In the genomic region with DNA sequence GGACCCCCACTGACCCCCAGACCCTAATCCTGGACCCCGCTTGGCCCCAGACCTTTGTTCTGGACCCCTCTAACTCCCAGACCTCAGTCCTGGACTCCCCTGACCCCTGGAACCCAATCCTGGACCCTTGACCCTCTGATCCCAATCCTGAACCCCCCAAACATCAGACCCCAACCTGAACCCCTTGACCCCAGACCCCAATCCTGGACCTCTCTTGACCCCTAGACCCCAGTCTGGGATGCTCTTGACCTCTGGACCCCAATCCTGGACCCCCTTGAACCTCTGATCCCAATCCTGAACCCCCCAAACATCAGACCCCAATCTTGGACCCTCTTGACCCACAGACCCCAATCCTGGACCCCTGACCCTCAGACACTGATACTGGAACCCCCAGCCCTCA, we compare ENCODE assay signal across 20 cellular contexts. TPM values are rescaled to one million over a fixed set of nuclear protein-coding genes. Genes with fewer than 3 reads are reported as not detected.
DNase-seq lines count a peak whose midpoint lies in the region; ATAC-seq, FAIRE-seq and TF ChIP-seq lines count a peak whose summit lies in the region.
"Had no signal": no experiment of that assay in that cellular context is flagged by ENCODE, and none has a peak within 500 bp of the region (broad histone marks: within the 10 kb centered on the region; RNA-seq: fewer than 3 reads in every experiment).

No MANE protein-coding gene starts in this region.

- no peak overlapping the region for H2AFZ ChIP-seq in K562 (ENCODE audit: low read depth, low read length)
- H2AFZ ChIP-seq: GM23248 had no signal

- H3K27me3 ChIP-seq in K562 (ENCODE audit: control insufficient read depth in 2 of 2, insufficient read depth in 2 of 2, low read length in 2 of 2) (no peaks in the 10 kb centered on the region), neutrophil (no peaks in the 10 kb centered on the region), vagina (no peaks in the 10 kb centered on the region)

- in situ Hi-C loops in K562 (cut with MboI) = no loop called here

- H3K9me3 Mint-ChIP-seq in activated T-cell treated with anti-CD3 and anti-CD28 coated beads, Interleukin-2, amount 50 U/mL, for 72 hours = no peaks in the 10 kb centered on the region
- H3K9me3 Mint-ChIP-seq in natural killer cell treated with Interleukin-12 subunit alpha and Interleukin-12 subunit beta and Interleukin-15 and Interleukin-18, amount 100 ng/mL, for 72 hours = no peaks in the 10 kb centered on the region
- H3K9me3 Mint-ChIP-seq: CD8-positive, alpha-beta memory T cell; IgD-negative memory B cell had no signal

- H3K27me3 Mint-ChIP-seq in activated T-cell treated with anti-CD3 and anti-CD28 coated beads, Interleukin-2, amount 50 U/mL, for 72 hours (ENCODE audit: low read depth) = no peaks in the 10 kb centered on the region
- no peaks in the 10 kb centered on the region for H3K27me3 Mint-ChIP-seq in natural killer cell treated with Interleukin-12 subunit alpha and Interleukin-12 subunit beta and Interleukin-15 and Interleukin-18, amount 100 ng/mL, for 72 hours
- H3K27me3 Mint-ChIP-seq: CD8-positive, alpha-beta memory T cell; IgD-negative memory B cell had no signal

- peaks cover 0 to 4% of the 10 kb centered on the region in 2 donors for H3K36me3 Mint-ChIP-seq in activated T-cell treated with anti-CD3 and anti-CD28 coated beads, Interleukin-2, amount 50 U/mL, for 72 hours (ENCODE audit: insufficient read depth in 2 of 2)
- no peaks in the 10 kb centered on the region for H3K36me3 Mint-ChIP-seq in natural killer cell treated with Interleukin-12 subunit alpha and Interleukin-12 subunit beta and Interleukin-15 and Interleukin-18, amount 100 ng/mL, for 72 hours
- H3K36me3 Mint-ChIP-seq: IgD-negative memory B cell had no signal

- H3K4me1 Mint-ChIP-seq in activated T-cell treated with anti-CD3 and anti-CD28 coated beads, Interleukin-2, amount 50 U/mL, for 72 hours (ENCODE audit: low read depth) = no peaks in the 10 kb centered on the region
- no peaks in the 10 kb centered on the region for H3K4me1 Mint-ChIP-seq in natural killer cell treated with Interleukin-12 subunit alpha and Interleukin-12 subunit beta and Interleukin-15 and Interleukin-18, amount 100 ng/mL, for 72 hours (ENCODE audit: low read depth in 2 of 2)

- H3K27ac ChIP-seq in K562 (ENCODE audit: extremely low read depth, low read depth, low read length) = no peak overlapping the region
- peak overlapping the region; percentile 45 for H3K27ac ChIP-seq in neutrophil
- no peak overlapping the region for H3K27ac ChIP-seq in vagina
- H3K27ac ChIP-seq: 22Rv1, GM23248, KMS-11 had no signal

- H3K4me1 ChIP-seq in K562 (replicated peaks in 1 of 2; ENCODE audit: control insufficient read depth in 2 of 2, insufficient read depth in 2 of 2, low read length in 2 of 2) (peaks cover 2 to 24% of the 10 kb centered on the region in 2 experiments; a peak in 2 of 5 replicates), neutrophil (ENCODE audit: control insufficient read depth in 1 of 2, insufficient read depth in 1 of 2, low read depth in 1 of 2, low read length in 1 of 2) (no peaks in the 10 kb centered on the region), vagina (no peaks in the 10 kb centered on the region)

- no peak for TF ChIP-seq EP300 in K562 (IDR thresholded peaks at IDR 0.05; ENCODE audit: low read length)

- no TSS peak for BruUV-seq in K562 (replicated peaks; lab: Mats Ljungman, UMichigan)

- no peaks in the 10 kb centered on the region for H3K79me2 ChIP-seq in K562 (ENCODE audit: control insufficient read depth, insufficient read depth, low read length)

- no peak for TF ChIP-seq POLR2A in K562 (conservative IDR thresholded peaks at IDR 0.05)
- TF ChIP-seq POLR2A in vagina (IDR thresholded peaks at IDR 0.05) = no peak

- no peak overlapping the region for H3K9ac ChIP-seq in K562 (ENCODE audit: insufficient read depth in 1 of 2, low read depth in 2 of 2, low read length in 2 of 2)
- H3K9ac ChIP-seq: GM23248, KMS-11 had no signal

- TF ChIP-seq CTCF in K562 (IDR thresholded peaks at IDR 0.05 in 2 of 3, conservative IDR thresholded peaks at IDR 0.05 in 1 of 3; ENCODE audit: insufficient read depth in 2 of 3, low read depth in 1 of 3, low read length in 3 of 3) (no peak), neutrophil (IDR thresholded peaks at IDR 0.05) (no peak), vagina (IDR thresholded peaks at IDR 0.05) (no peak)

- H4K20me1 ChIP-seq in K562 (replicated peaks; ENCODE audit: control insufficient read depth, insufficient read depth, low read length) = no peaks in the 10 kb centered on the region

- H3K27ac Mint-ChIP-seq in activated T-cell treated with anti-CD3 and anti-CD28 coated beads, Interleukin-2, amount 50 U/mL, for 72 hours = peak overlapping the region; percentile 60
- H3K27ac Mint-ChIP-seq in natural killer cell treated with Interleukin-12 subunit alpha and Interleukin-12 subunit beta and Interleukin-15 and Interleukin-18, amount 100 ng/mL, for 72 hours = no peak overlapping the region

- TF ChIP-seq RAD21 in K562 (CRISPR knock-in tag; conservative IDR thresholded peaks at IDR 0.05 in 1 of 2, IDR thresholded peaks at IDR 0.05 in 1 of 2) = no peak

- DNase-seq in activated T-cell treated with anti-CD3 and anti-CD28 coated beads, Interleukin-2, amount 50 U/mL, for 72 hours = no peak
- DNase-seq in activated T-cell treated with anti-CD3 and anti-CD28 coated beads for 4 hours (no peak), K562 (ENCODE audit: extremely low read depth in 1 of 4, low spot score in 3 of 4) (no peak), vagina (ENCODE audit: extremely low spot score in 2 of 2) (no peak), left lobe of liver (ENCODE audit: low spot score) (no peak)
- no peak for DNase-seq in natural killer cell treated with Interleukin-12 subunit alpha and Interleukin-12 subunit beta and Interleukin-15 and Interleukin-18, amount 100 ng/mL, for 72 hours (ENCODE audit: low spot score)
- DNase-seq: AML-193; C1 segment of cervical spinal cord; Caco-2; CD8-positive, alpha-beta memory T cell; DND-41; GF-D8; GM23248 had no signal

- WGBS in K562 (ENCODE audit: insufficient coverage, low coverage, missing lambda C conversion rate) = no CpG with 5 or more reads among the region's 1 CpG

- no peak overlapping the region for H3K4me3 Mint-ChIP-seq in activated T-cell treated with anti-CD3 and anti-CD28 coated beads, Interleukin-2, amount 50 U/mL, for 72 hours
- no peak overlapping the region for H3K4me3 Mint-ChIP-seq in natural killer cell treated with Interleukin-12 subunit alpha and Interleukin-12 subunit beta and Interleukin-15 and Interleukin-18, amount 100 ng/mL, for 72 hours
- H3K4me3 Mint-ChIP-seq: CD8-positive, alpha-beta memory T cell; IgD-negative memory B cell had no signal

- intact Hi-C loops in K562 (cut with micrococcal nuclease) = no loop called here
- intact Hi-C loops in vagina (cut with DNase I) = no loop called here

- H3K4me2 ChIP-seq in K562 (ENCODE audit: insufficient read depth, low read length) = no peak overlapping the region
- H3K4me2 ChIP-seq: KMS-11 had no signal

- POLR2A ChIA-PET in K562 (lab: Yijun Ruan, JAX) = interaction anchor here (0.6 kb wide), 1 partner anchor 63 kb away, joined by 3 read pairs; no protein-coding TSS in a partner anchor

- H3K36me3 ChIP-seq in K562 (ENCODE audit: control insufficient read depth, insufficient read depth, low read length) (peaks cover 37% of the 10 kb centered on the region; the same call in 2 of the 3 replicates), neutrophil (peaks cover 99% of the 10 kb centered on the region), vagina (no peaks in the 10 kb centered on the region)

- H3K9me1 ChIP-seq in K562 (ENCODE audit: control insufficient read depth, insufficient read depth, low read length) = no peaks in the 10 kb centered on the region

- FAIRE-seq in K562 (lab: Jason Lieb, UNC) = no peak
- FAIRE-seq: H54 had no signal

- CTCF ChIA-PET in K562 (lab: Yijun Ruan, JAX; ENCODE audit: low intra/inter-chr PET ratio) = no interaction called here

- H3K9me3 ChIP-seq in K562 (replicated peaks; ENCODE audit: control insufficient read depth, insufficient read depth, low read depth, low read length) (no peaks in the 10 kb centered on the region), neutrophil (no peaks in the 10 kb centered on the region), vagina (no peaks in the 10 kb centered on the region)
- H3K9me3 ChIP-seq: Caco-2 had no signal

- H3K4me3 ChIP-seq in K562 (no peak overlapping the region), neutrophil (ENCODE audit: low read depth in 1 of 2, low read length in 1 of 2) (no peak overlapping the region), vagina (no peak overlapping the region)
- H3K4me3 ChIP-seq: GM23248 had no signal

- no peak for ATAC-seq in activated T-cell treated with anti-CD3 and anti-CD28 coated beads, Interleukin-2, amount 50 U/mL, for 72 hours (replicated peaks in 1 of 2)
- ATAC-seq in K562 (no peak), HG03432 (IDR thresholded peaks at IDR 0.05; ENCODE audit: unreplicated experiment) (no peak), left lobe of liver (no peak)
- no peak for ATAC-seq in natural killer cell treated with Interleukin-12 subunit alpha and Interleukin-12 subunit beta and Interleukin-15 and Interleukin-18, amount 100 ng/mL, for 72 hours

RNA-seq across cellular contexts. Expression of a gene that starts 13.5 kb away (rescaled TPM):
- total RNA-seq in activated T-cell treated with anti-CD3 and anti-CD28 coated beads, Interleukin-2, amount 50 U/mL, for 72 hours = 1 to 10 TPM; 1.6 to 2.3 TPM
- total RNA-seq in K562 (2011; cell fraction: chromatin; rRNA removed; ENCODE audit: low replicate concordance) = 21.9 and 70.4 TPM in 2 replicates
- total RNA-seq in K562 (2011; cell fraction: nucleolus; rRNA removed) = 38.4 and 45.2 TPM in 2 replicates
- 27.3 and 30.9 TPM in 2 replicates for total RNA-seq in K562 (2011; cell fraction: nucleoplasm; rRNA removed)
- total RNA-seq in K562 (2014; rRNA removed) (13.3 and 16.0 TPM in 2 replicates), K562 (2014; rRNA removed; fragmentation: Illumina TruSeq; extraction: Trizol) (4.9 and 6.8 TPM in 2 replicates), K562 (2015; rRNA removed; fragmentation: Illumina TruSeq; extraction: Trizol) (8.1 and 9.6 TPM in 2 replicates), K562 (2021) (15.3 and 20.3 TPM in 2 replicates), vagina (4.2 TPM), left lobe of liver (0.13 TPM)
- polyA plus RNA-seq in K562 (2011; rRNA removed) (12.2 and 13.6 TPM in 2 replicates), K562 (2014; fragmentation: Illumina TruSeq; extraction: Trizol) (10.3 and 17.6 TPM in 2 replicates), K562 (2014; fragmentation: Nextera tagmentation; extraction: Ambion mirVana) (under 1 TPM; 0.27 to 0.66 TPM), K562 (2014; rRNA removed) (18.4 and 18.8 TPM in 2 replicates)
- 10.0 and 27.5 TPM in 2 replicates for polyA plus RNA-seq in K562 (2011; cell fraction: cytosol; rRNA removed)
- 41.2 and 64.7 TPM in 2 replicates for polyA plus RNA-seq in K562 (2011; cell fraction: nucleus; rRNA removed)
- polyA plus RNA-seq in K562 (2012) = 18.2 and 106 TPM in 2 replicates
- 4.3 and 7.9 TPM in 2 replicates for polyA minus RNA-seq in K562 (2011; rRNA and poly(A)+ RNA removed)
- 3.7 and 7.2 TPM in 2 replicates for polyA minus RNA-seq in K562 (2011; cell fraction: cytosol; rRNA and poly(A)+ RNA removed)
- polyA minus RNA-seq in K562 (2011; cell fraction: nucleus; rRNA and poly(A)+ RNA removed) = 12.2 and 18.7 TPM in 2 replicates
- 1 to 10 TPM; 3.9 TPM for total RNA-seq in natural killer cell treated with Interleukin-12 subunit alpha and Interleukin-12 subunit beta and Interleukin-15 and Interleukin-18, amount 100 ng/mL, for 72 hours
- total RNA-seq: GM23248, HT1080 had no signal
- polyA plus RNA-seq: CD8-positive, alpha-beta memory T cell; GM23248 had no signal

RNA-seq across cellular contexts. Expression of a gene that starts 34.5 kb away (rescaled TPM):
- total RNA-seq in activated T-cell treated with anti-CD3 and anti-CD28 coated beads, Interleukin-2, amount 50 U/mL, for 72 hours = 100 to 1,000 TPM; 108 to 109 TPM
- total RNA-seq in K562 (2011; cell fraction: chromatin; rRNA removed; ENCODE audit: low replicate concordance) = 198 and 586 TPM in 2 replicates
- 353 and 436 TPM in 2 replicates for total RNA-seq in K562 (2011; cell fraction: nucleolus; rRNA removed)
- 289 and 326 TPM in 2 replicates for total RNA-seq in K562 (2011; cell fraction: nucleoplasm; rRNA removed)
- 41.2 and 50.7 TPM in 2 replicates for total RNA-seq in K562 (2014; rRNA removed)
- 9.0 and 9.2 TPM in 2 replicates for total RNA-seq in K562 (2014; rRNA removed; fragmentation: Illumina TruSeq; extraction: Trizol)
- total RNA-seq in K562 (2015; rRNA removed; fragmentation: Illumina TruSeq; extraction: Trizol) = 16.9 TPM in 2 replicates
- 79.7 and 103 TPM in 2 replicates for total RNA-seq in K562 (2021)
- 42.6 and 65.4 TPM in 2 replicates for polyA plus RNA-seq in K562 (2011; rRNA removed)
- polyA plus RNA-seq in K562 (2011; cell fraction: cytosol; rRNA removed) = 45.9 and 88.8 TPM in 2 replicates
- 230 and 368 TPM in 2 replicates for polyA plus RNA-seq in K562 (2011; cell fraction: nucleus; rRNA removed)
- polyA plus RNA-seq in K562 (2012) = 77.5 and 466 TPM in 2 replicates
- 31.3 and 65.0 TPM in 2 replicates for polyA plus RNA-seq in K562 (2014; fragmentation: Illumina TruSeq; extraction: Trizol)
- polyA plus RNA-seq in K562 (2014; fragmentation: Nextera tagmentation; extraction: Ambion mirVana) = under 1 TPM; 0.65 to 0.66 TPM
- 54.5 and 66.9 TPM in 2 replicates for polyA plus RNA-seq in K562 (2014; rRNA removed)
- polyA minus RNA-seq in K562 (2011; rRNA and poly(A)+ RNA removed) = 33.8 and 63.1 TPM in 2 replicates
- 71.3 and 83.9 TPM in 2 replicates for polyA minus RNA-seq in K562 (2011; cell fraction: cytosol; rRNA and poly(A)+ RNA removed)
- 85.0 and 89.2 TPM in 2 replicates for polyA minus RNA-seq in K562 (2011; cell fraction: nucleus; rRNA and poly(A)+ RNA removed)
- 15.5 TPM for total RNA-seq in vagina
- total RNA-seq in natural killer cell treated with Interleukin-12 subunit alpha and Interleukin-12 subunit beta and Interleukin-15 and Interleukin-18, amount 100 ng/mL, for 72 hours = 100 to 1,000 TPM; 125 to 234 TPM
- 3.9 TPM for total RNA-seq in left lobe of liver
- total RNA-seq: HT1080 had no signal

RNA-seq across cellular contexts. Expression of a gene that starts 36.9 kb away (rescaled TPM):
- total RNA-seq in activated T-cell treated with anti-CD3 and anti-CD28 coated beads, Interleukin-2, amount 50 U/mL, for 72 hours = 1 to 10 TPM; 2.2 to 2.6 TPM
- 11.8 and 29.1 TPM in 2 replicates for total RNA-seq in K562 (2011; cell fraction: chromatin; rRNA removed; ENCODE audit: low replicate concordance)
- 17.0 TPM in 2 replicates for total RNA-seq in K562 (2011; cell fraction: nucleolus; rRNA removed)
- total RNA-seq in K562 (2011; cell fraction: nucleoplasm; rRNA removed) = 12.7 and 13.1 TPM in 2 replicates
- total RNA-seq in K562 (2014; rRNA removed) (4.9 and 6.2 TPM in 2 replicates), K562 (2014; rRNA removed; fragmentation: Illumina TruSeq; extraction: Trizol) (1.7 and 2.2 TPM in 2 replicates), K562 (2015; rRNA removed; fragmentation: Illumina TruSeq; extraction: Trizol) (4.4 and 4.5 TPM in 2 replicates), K562 (2021) (6.7 and 7.5 TPM in 2 replicates), vagina (12.0 TPM), left lobe of liver (0.35 TPM)
- polyA plus RNA-seq in K562 (2011; rRNA removed) (5.7 and 6.5 TPM in 2 replicates), K562 (2014; fragmentation: Illumina TruSeq; extraction: Trizol) (5.1 and 6.5 TPM in 2 replicates), K562 (2014; fragmentation: Nextera tagmentation; extraction: Ambion mirVana) (under 1 TPM; 0.34 to 0.59 TPM), K562 (2014; rRNA removed) (6.1 and 7.4 TPM in 2 replicates)
- polyA plus RNA-seq in K562 (2011; cell fraction: cytosol; rRNA removed) = 5.0 and 7.4 TPM in 2 replicates
- 17.5 and 25.4 TPM in 2 replicates for polyA plus RNA-seq in K562 (2011; cell fraction: nucleus; rRNA removed)
- polyA plus RNA-seq in K562 (2012) = 4.1 and 4.9 TPM in 2 replicates
- polyA minus RNA-seq in K562 (2011; rRNA and poly(A)+ RNA removed) = 3.5 and 4.8 TPM in 2 replicates
- 3.2 and 4.5 TPM in 2 replicates for polyA minus RNA-seq in K562 (2011; cell fraction: cytosol; rRNA and poly(A)+ RNA removed)
- polyA minus RNA-seq in K562 (2011; cell fraction: nucleus; rRNA and poly(A)+ RNA removed) = 7.5 and 8.2 TPM in 2 replicates
- 1 to 10 TPM; 1.5 to 3.3 TPM for total RNA-seq in natural killer cell treated with Interleukin-12 subunit alpha and Interleukin-12 subunit beta and Interleukin-15 and Interleukin-18, amount 100 ng/mL, for 72 hours
